9 cellular contexts compared by ENCODE assay signal in the genomic region with DNA sequence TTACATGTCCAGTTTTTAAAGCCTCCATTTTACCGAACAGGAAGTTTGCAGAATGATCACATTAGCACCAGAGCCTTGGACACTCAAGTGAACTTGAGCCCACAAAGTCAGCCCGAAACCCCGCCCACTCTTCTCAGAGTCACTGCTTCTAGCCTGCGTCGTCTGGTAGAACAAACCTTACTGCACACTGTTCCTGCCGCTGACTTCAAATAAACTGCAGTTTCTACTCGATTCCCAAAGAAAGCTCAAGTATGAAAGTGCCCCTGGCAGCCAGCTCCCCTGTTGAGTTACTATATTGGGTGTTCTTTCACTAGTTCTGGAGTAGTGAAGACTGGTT.
DNase-seq lines count a peak whose midpoint lies in the region; TF ChIP-seq lines count a peak whose summit lies in the region.
"Had no signal": no experiment of that assay in that cellular context is flagged by ENCODE, and none has a peak within 500 bp of the region (broad histone marks: within the 10 kb centered on the region; RNA-seq: fewer than 3 reads in every experiment).

No MANE protein-coding gene starts in this region.

- H3K4me1 ChIP-seq in hepatocyte (ENCODE audit: insufficient read depth): no peaks in the 10 kb centered on the region
- H3K4me1 ChIP-seq in skeletal muscle satellite cell (ENCODE audit: control insufficient read depth, insufficient read depth, low read length): peaks cover 14% of the 10 kb centered on the region

- peak overlapping the region; percentile 16 for H3K27ac Mint-ChIP-seq in activated T-helper 1 cell treated with anti-CD3 and anti-CD28 coated beads, Interleukin-12 subunit alpha, Interleukin-12 subunit beta, Interleukin-2, Interleukin-4 antibody, amounts not matched to agents 30 ng/mL and 10 ng/mL and 1 ng/mL, durations not matched to agents 14 hours and 24 hours and 36 hours

- peak overlapping the region; percentile 20 for H2AFZ ChIP-seq in hepatocyte

- H3K9ac ChIP-seq in skeletal muscle satellite cell (ENCODE audit: low read depth, low read length): no peak overlapping the region

- WGBS in hepatocyte (ENCODE audit: low lambda C conversion rate, missing lambda C conversion rate): 62% methylated on average over 7 of the region's 7 CpGs

- peaks cover 22% of the 10 kb centered on the region for H3K4me1 Mint-ChIP-seq in activated T-helper 1 cell treated with anti-CD3 and anti-CD28 coated beads, Interleukin-12 subunit alpha, Interleukin-12 subunit beta, Interleukin-2, Interleukin-4 antibody, amounts not matched to agents 30 ng/mL and 10 ng/mL and 1 ng/mL, durations not matched to agents 14 hours and 24 hours and 36 hours (ENCODE audit: low read depth)

- DNase-seq in HT-29 (ENCODE audit: low spot score) (peak; percentile 95), hepatocyte (ENCODE audit: low spot score) (peak; percentile 68), epidermal melanocyte (ENCODE audit: insufficient read length, low spot score) (no peak), NCI-H1436 (lab: John Stamatoyannopoulos, UW) (no peak), hepatic stellate cell (ENCODE audit: low spot score) (no peak), MV-4-11 (lab: John Stamatoyannopoulos, UW) (no peak)
- DNase-seq in activated T-helper 1 cell treated with anti-CD3 and anti-CD28 coated beads, Interleukin-12 subunit alpha, Interleukin-12 subunit beta, Interleukin-2, Interleukin-4 antibody, amounts not matched to agents 30 ng/mL and 10 ng/mL and 1 ng/mL, durations not matched to agents 14 hours and 24 hours and 36 hours (ENCODE audit: low spot score): no peak

- peaks cover 22% of the 10 kb centered on the region for H3K36me3 Mint-ChIP-seq in activated T-helper 1 cell treated with anti-CD3 and anti-CD28 coated beads, Interleukin-12 subunit alpha, Interleukin-12 subunit beta, Interleukin-2, Interleukin-4 antibody, amounts not matched to agents 30 ng/mL and 10 ng/mL and 1 ng/mL, durations not matched to agents 14 hours and 24 hours and 36 hours (ENCODE audit: low read depth)

- H3K4me3 Mint-ChIP-seq in activated T-helper 1 cell treated with anti-CD3 and anti-CD28 coated beads, Interleukin-12 subunit alpha, Interleukin-12 subunit beta, Interleukin-2, Interleukin-4 antibody, amounts not matched to agents 30 ng/mL and 10 ng/mL and 1 ng/mL, durations not matched to agents 14 hours and 24 hours and 36 hours: no peak overlapping the region

- no peaks in the 10 kb centered on the region for H3K27me3 Mint-ChIP-seq in activated T-helper 1 cell treated with anti-CD3 and anti-CD28 coated beads, Interleukin-12 subunit alpha, Interleukin-12 subunit beta, Interleukin-2, Interleukin-4 antibody, amounts not matched to agents 30 ng/mL and 10 ng/mL and 1 ng/mL, durations not matched to agents 14 hours and 24 hours and 36 hours (ENCODE audit: insufficient read depth)

- H3K36me3 ChIP-seq in hepatocyte (replicated peaks; ENCODE audit: insufficient read depth, low read depth) (no peaks in the 10 kb centered on the region), skeletal muscle satellite cell (ENCODE audit: insufficient read depth, low read length) (peaks cover 3% of the 10 kb centered on the region)

- intact Hi-C loops in activated T-helper 1 cell treated with anti-CD3 and anti-CD28 coated beads, Interleukin-12 subunit alpha, Interleukin-12 subunit beta, Interleukin-2, Interleukin-4 antibody, amounts not matched to agents 30 ng/mL and 10 ng/mL and 1 ng/mL, durations not matched to agents 14 hours and 24 hours and 36 hours (cut with micrococcal nuclease): loop anchor here (1.0 kb wide), 1 partner anchor 22 kb away; no protein-coding TSS in a partner anchor

- no peaks in the 10 kb centered on the region for H4K20me1 ChIP-seq in hepatocyte (ENCODE audit: insufficient read depth, poor library complexity, severe bottlenecking)

- no peak overlapping the region for H3K4me3 ChIP-seq in hepatocyte
- H3K4me3 ChIP-seq in skeletal muscle satellite cell (ENCODE audit: low read length): no peak overlapping the region

- no peaks in the 10 kb centered on the region for H3K27me3 ChIP-seq in hepatocyte
- no peaks in the 10 kb centered on the region for H3K27me3 ChIP-seq in skeletal muscle satellite cell (ENCODE audit: control insufficient read depth, insufficient read depth, low read length)

- no peaks in the 10 kb centered on the region for H3K9me2 ChIP-seq in hepatocyte (replicated peaks; ENCODE audit: insufficient read depth)

- no peaks in the 10 kb centered on the region for H3K9me3 Mint-ChIP-seq in activated T-helper 1 cell treated with anti-CD3 and anti-CD28 coated beads, Interleukin-12 subunit alpha, Interleukin-12 subunit beta, Interleukin-2, Interleukin-4 antibody, amounts not matched to agents 30 ng/mL and 10 ng/mL and 1 ng/mL, durations not matched to agents 14 hours and 24 hours and 36 hours

- no peaks in the 10 kb centered on the region for H3K79me2 ChIP-seq in hepatocyte

- H3K4me2 ChIP-seq in hepatocyte: peak overlapping the region; percentile 62
- peak overlapping the region; percentile 43 for H3K4me2 ChIP-seq in skeletal muscle satellite cell (ENCODE audit: low read length)

- H3K9me3 ChIP-seq in hepatocyte (ENCODE audit: low read depth) (no peaks in the 10 kb centered on the region), skeletal muscle satellite cell (replicated peaks; ENCODE audit: low read length) (no peaks in the 10 kb centered on the region)

- no peak for TF ChIP-seq CTCF in hepatocyte (IDR thresholded peaks at IDR 0.05; ENCODE audit: poor library complexity)

- H3K27ac ChIP-seq in hepatocyte: peak overlapping the region; percentile 79
- H3K27ac ChIP-seq: RWPE1 had no signal

Comparison
In these comparisons a context has a peak if more than half of its experiments do, and no peak if none do; other contexts are left out.
1. DNase-seq: peak in HT-29 (single experiment) and hepatocyte (single experiment); none in activated T-helper 1 cell treated with anti-CD3 and anti-CD28 coated beads, Interleukin-12 subunit alpha, Interleukin-12 subunit beta, Interleukin-2, Interleukin-4 antibody, amounts not matched to agents 30 ng/mL and 10 ng/mL and 1 ng/mL, durations not matched to agents 14 hours and 24 hours and 36 hours (single experiment), epidermal melanocyte (single experiment), NCI-H1436 (single experiment), hepatic stellate cell (single experiment) and MV-4-11 (single experiment).